Comparison of ENCODE assay signal across 21 cellular contexts in the genomic region with DNA sequence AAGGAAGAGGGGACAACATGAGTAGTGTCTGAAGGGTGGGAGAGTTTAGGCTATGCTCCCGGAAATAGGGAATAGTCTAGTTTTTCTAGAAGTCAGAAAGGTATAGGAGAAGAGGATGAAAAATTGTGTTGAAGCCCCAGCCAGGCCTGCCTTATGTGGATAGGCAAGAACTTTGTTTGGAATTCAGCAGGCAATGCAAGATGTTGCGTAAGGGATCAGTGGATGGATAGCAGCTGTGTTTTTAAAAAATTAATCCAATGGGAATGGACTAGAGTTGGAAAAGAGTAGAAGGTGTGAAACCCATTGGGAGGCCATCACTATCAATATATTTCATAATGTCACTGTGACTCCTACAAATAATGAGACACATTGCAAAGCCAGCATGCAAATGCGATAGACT.
"Had no signal": no experiment of that assay in that cellular context is flagged by ENCODE, and none has a peak within 500 bp of the region (broad histone marks: within the 10 kb centered on the region; RNA-seq: fewer than 3 reads in every experiment).

No MANE protein-coding gene starts in this region.

- H3K27ac Mint-ChIP-seq: activated CD4-positive, alpha-beta T cell treated with anti-CD3 and anti-CD28 coated beads, Interleukin-2, amount 10 ng/mL, durations not matched to agents 7 days and 5 days; activated CD8-positive, alpha-beta T cell treated with anti-CD3 and anti-CD28 coated beads, Interleukin-2, amount 10 ng/mL, durations not matched to agents 7 days and 5 days; activated naive CD4-positive, alpha-beta T cell treated with anti-CD3 and anti-CD28 coated beads, Interleukin-2, amount 10 ng/mL, durations not matched to agents 7 days and 5 days; activated naive CD8-positive, alpha-beta T cell treated with anti-CD3 and anti-CD28 coated beads, Interleukin-2, amount 50 U/mL, for 24 hours; activated T-cell treated with anti-CD3 and anti-CD28 coated beads, Interleukin-2, amount 50 U/mL, for 24 hours; stimulated activated naive CD8-positive, alpha-beta T cell treated with anti-CD3 and anti-CD28 coated beads, Interleukin-15, amount 100 ng/mL, for 72 hours; type B pancreatic cell had no signal

- ATAC-seq: activated CD4-positive, CD25-positive, alpha-beta regulatory T cell treated with anti-CD3 and anti-CD28 coated beads, Interleukin-2, amount 50 U/mL, for 24 hours; activated CD8-positive, alpha-beta T cell treated with anti-CD3 and anti-CD28 coated beads, Interleukin-2, amount 10 ng/mL, durations not matched to agents 7 days and 5 days; activated naive CD8-positive, alpha-beta T cell treated with anti-CD3 and anti-CD28 coated beads, Interleukin-2, amount 50 U/mL, for 24 hours; left lung; stimulated activated naive CD8-positive, alpha-beta T cell treated with anti-CD3 and anti-CD28 coated beads, Interleukin-15, amount 100 ng/mL, for 72 hours had no signal

- H3K4me1 ChIP-seq: left lung had no signal

- H3K27ac ChIP-seq: ascending aorta, coronary artery, left lung, skin epidermis had no signal

- H3K27me3 ChIP-seq: ascending aorta, left lung had no signal

- H3K27me3 Mint-ChIP-seq: activated CD4-positive, alpha-beta T cell treated with anti-CD3 and anti-CD28 coated beads, Interleukin-2, amount 10 ng/mL, durations not matched to agents 7 days and 5 days; activated naive CD4-positive, alpha-beta T cell treated with anti-CD3 and anti-CD28 coated beads, Interleukin-2, amount 10 ng/mL, durations not matched to agents 7 days and 5 days; activated naive CD8-positive, alpha-beta T cell treated with anti-CD3 and anti-CD28 coated beads, Interleukin-2, amount 50 U/mL, for 24 hours; activated T-cell treated with anti-CD3 and anti-CD28 coated beads, Interleukin-2, amount 50 U/mL, for 24 hours; stimulated activated naive CD8-positive, alpha-beta T cell treated with anti-CD3 and anti-CD28 coated beads, Interleukin-15, amount 100 ng/mL, for 72 hours; type B pancreatic cell had no signal

- H3K4me3 ChIP-seq: ascending aorta, coronary artery, left lung, skin epidermis had no signal

- H3K4me3 Mint-ChIP-seq: activated CD4-positive, alpha-beta T cell treated with anti-CD3 and anti-CD28 coated beads, Interleukin-2, amount 10 ng/mL, durations not matched to agents 7 days and 5 days; activated CD8-positive, alpha-beta T cell treated with anti-CD3 and anti-CD28 coated beads, Interleukin-2, amount 10 ng/mL, durations not matched to agents 7 days and 5 days; activated naive CD4-positive, alpha-beta T cell treated with anti-CD3 and anti-CD28 coated beads, Interleukin-2, amount 10 ng/mL, durations not matched to agents 7 days and 5 days; activated naive CD8-positive, alpha-beta T cell treated with anti-CD3 and anti-CD28 coated beads, Interleukin-2, amount 50 U/mL, for 24 hours; activated T-cell treated with anti-CD3 and anti-CD28 coated beads, Interleukin-2, amount 50 U/mL, for 24 hours; stimulated activated naive CD8-positive, alpha-beta T cell treated with anti-CD3 and anti-CD28 coated beads, Interleukin-15, amount 100 ng/mL, for 72 hours; type B pancreatic cell had no signal

- H3K36me3 ChIP-seq: ascending aorta, left lung had no signal

- H3K4me1 Mint-ChIP-seq: activated CD4-positive, alpha-beta T cell treated with anti-CD3 and anti-CD28 coated beads, Interleukin-2, amount 10 ng/mL, durations not matched to agents 7 days and 5 days; activated naive CD4-positive, alpha-beta T cell treated with anti-CD3 and anti-CD28 coated beads, Interleukin-2, amount 10 ng/mL, durations not matched to agents 7 days and 5 days; activated naive CD8-positive, alpha-beta T cell treated with anti-CD3 and anti-CD28 coated beads, Interleukin-2, amount 50 U/mL, for 24 hours; stimulated activated naive CD8-positive, alpha-beta T cell treated with anti-CD3 and anti-CD28 coated beads, Interleukin-15, amount 100 ng/mL, for 72 hours had no signal

- DNase-seq: activated CD4-positive, alpha-beta T cell treated with anti-CD3 and anti-CD28 coated beads, Interleukin-2, amount 10 ng/mL, durations not matched to agents 7 days and 5 days; activated CD8-positive, alpha-beta T cell treated with anti-CD3 and anti-CD28 coated beads, Interleukin-2, amount 10 ng/mL, durations not matched to agents 7 days and 5 days; activated effector memory CD4-positive, alpha-beta T cell treated with Interleukin-2 at 50 U/mL for 16 hours; activated naive CD4-positive, alpha-beta T cell treated with anti-CD3 and anti-CD28 coated beads, Interleukin-2, amount 10 ng/mL, durations not matched to agents 7 days and 5 days; activated naive CD8-positive, alpha-beta T cell treated with anti-CD3 and anti-CD28 coated beads, Interleukin-2, amount 50 U/mL, for 24 hours; activated T-cell treated with anti-CD3 and anti-CD28 coated beads, Interleukin-2, amount 50 U/mL, for 24 hours; erythroblast; head of caudate nucleus; kidney; left lung; occipital lobe; posterior cingulate gyrus; stimulated activated CD4-positive, alpha-beta T cell treated with anti-CD3 and anti-CD28 coated beads, Interleukin-2, amount 100 ng/mL, for 48 hours; stimulated activated naive CD8-positive, alpha-beta T cell treated with anti-CD3 and anti-CD28 coated beads, Interleukin-15, amount 100 ng/mL, for 72 hours; T-helper 1 cell; T1000 had no signal

- H3K36me3 Mint-ChIP-seq: activated naive CD4-positive, alpha-beta T cell treated with anti-CD3 and anti-CD28 coated beads, Interleukin-2, amount 10 ng/mL, durations not matched to agents 7 days and 5 days; type B pancreatic cell had no signal

- H3K9me3 ChIP-seq: ascending aorta, left lung had no signal

- H3K9me3 Mint-ChIP-seq: type B pancreatic cell had no signal
